In genomic region chr18:50203801-50204604, GRCh38 we compare ENCODE assay signal across 1 cellular context.
TF ChIP-seq lines count a peak whose summit lies in the region.

No MANE protein-coding gene starts in this region.

TF ChIP-seq in K562, 482 proteins besides CTCF, POLR2A, EP300 and RAD21 (continued from another document):
- TF ChIP-seq ELK1 (CRISPR knock-in tag; IDR thresholded peaks at IDR 0.05): no peak
- no peak for TF ChIP-seq ZBTB7A (IDR thresholded peaks at IDR 0.05; ENCODE audit: borderline replicate concordance, control insufficient read depth, low read depth, low read length)
- 0 out of 2 replicates have a peak, but pooled peaks have one; percentile 47 for TF ChIP-seq ZNF134 (CRISPR knock-in tag; conservative IDR thresholded peaks at IDR 0.05)
- TF ChIP-seq ZBTB26 (CRISPR knock-in tag; IDR thresholded peaks at IDR 0.05): no peak
- no peak for TF ChIP-seq GTF2B (IDR thresholded peaks at IDR 0.05; ENCODE audit: extremely low read depth, insufficient read length)
- TF ChIP-seq ARID4B (CRISPR knock-in tag; IDR thresholded peaks at IDR 0.05): no peak
- TF ChIP-seq ZFP91 (CRISPR knock-in tag; IDR thresholded peaks at IDR 0.05): no peak
- no peak for TF ChIP-seq HNRNPK (IDR thresholded peaks at IDR 0.05; ENCODE audit: low read depth, low read length, poor library complexity, severe bottlenecking)
- no peak for TF ChIP-seq FUS (optimal IDR thresholded peaks at IDR 0.05; ENCODE audit: low read depth, low read length)
- peak; percentile 27; the same call in 1 of the 2 replicates for TF ChIP-seq SMC3 (conservative IDR thresholded peaks at IDR 0.05; ENCODE audit: insufficient read depth, low read depth, low read length)
TF ChIP-seq in K562: peak in this region for 4.
